In the genomic region with DNA sequence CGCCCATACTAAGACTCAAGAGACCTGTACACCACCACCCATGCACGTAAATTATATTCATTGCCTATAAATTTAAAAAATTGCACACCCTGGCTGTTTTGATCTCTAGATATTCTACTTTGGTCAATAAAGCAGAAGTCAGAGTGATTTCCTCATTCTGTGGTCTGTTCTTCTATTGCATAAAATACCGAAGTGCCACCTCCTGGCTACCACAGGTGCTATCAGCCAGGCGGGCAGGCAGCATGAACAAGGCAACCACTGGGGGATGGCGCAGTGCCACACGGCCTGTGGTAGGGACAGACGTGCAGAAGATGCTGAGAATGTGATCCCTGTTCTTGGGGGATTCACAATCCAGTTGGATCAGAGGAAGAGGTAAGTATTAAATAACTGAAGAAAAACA, we compare ENCODE assay signal across 8 cellular contexts.
DNase-seq lines count a peak whose midpoint lies in the region; ATAC-seq and TF ChIP-seq lines count a peak whose summit lies in the region.

No MANE protein-coding gene starts in this region.

- H3K9ac ChIP-seq in endodermal cell (ENCODE audit: extremely low read depth, low read length, poor library complexity, severe bottlenecking): no peak overlapping the region

- ATAC-seq in GM19328 (IDR thresholded peaks at IDR 0.05; ENCODE audit: unreplicated experiment): peak; percentile 58

- intact Hi-C loops in activated CD4-positive, alpha-beta memory T cell treated with anti-CD3 and anti-CD28 coated beads for 36 hours (cut with micrococcal nuclease): loop anchor here (1.0 to 10.0 kb wide), 4 partner anchors 84 to 148 kb away; no protein-coding TSS in a partner anchor

- H3K4me1 ChIP-seq in endodermal cell (ENCODE audit: control insufficient read depth, insufficient read depth, low read length): no peaks in the 10 kb centered on the region

- H3K9me3 Mint-ChIP-seq in activated CD4-positive, alpha-beta memory T cell treated with anti-CD3 and anti-CD28 coated beads for 36 hours: no peaks in the 10 kb centered on the region
- peaks cover 5% of the 10 kb centered on the region for H3K9me3 Mint-ChIP-seq in endodermal cell

- no peaks in the 10 kb centered on the region for H3K27me3 Mint-ChIP-seq in activated CD4-positive, alpha-beta memory T cell treated with anti-CD3 and anti-CD28 coated beads for 36 hours
- H3K27me3 Mint-ChIP-seq in endodermal cell (ENCODE audit: insufficient read depth): no peaks in the 10 kb centered on the region

- no peak overlapping the region for H3K27ac ChIP-seq in endodermal cell (ENCODE audit: low read depth, low read length)

- no peak overlapping the region for H3K4me3 Mint-ChIP-seq in activated CD4-positive, alpha-beta memory T cell treated with anti-CD3 and anti-CD28 coated beads for 36 hours
- no peak overlapping the region for H3K4me3 Mint-ChIP-seq in endodermal cell

- peak; percentile 36 for TF ChIP-seq CTCF in endodermal cell (conservative IDR thresholded peaks at IDR 0.05)

- H3K36me3 Mint-ChIP-seq in activated CD4-positive, alpha-beta memory T cell treated with anti-CD3 and anti-CD28 coated beads for 36 hours: no peaks in the 10 kb centered on the region
- peaks cover 24% of the 10 kb centered on the region for H3K36me3 Mint-ChIP-seq in endodermal cell (ENCODE audit: low read depth)

- in situ Hi-C loops in ACHN (cut with HindIII; ENCODE audit: low pct_ligation_motif_present, low pct_unique_long_range_greater_than_20kb, low sequenced_read_pairs): no loop called here

- no peak overlapping the region for H3K4me3 ChIP-seq in endodermal cell (ENCODE audit: low read length)

- DNase-seq in ACHN: peak; percentile 63
- DNase-seq in NCI-H2107 treated with DMSO at 0.1 percent for 48 hours (lab: John Stamatoyannopoulos, UW; ENCODE audit: unreplicated experiment): peak; percentile 48
- peak; percentile 83 for DNase-seq in activated CD4-positive, alpha-beta memory T cell treated with anti-CD3 and anti-CD28 coated beads for 36 hours
- DNase-seq in endodermal cell: no peak
- peak; percentile 79 for DNase-seq in stimulated activated CD4-positive, alpha-beta T cell treated with anti-CD3 and anti-CD28 coated beads, Interleukin-15, amount 100 ng/mL, for 24 hours
- no peak for DNase-seq in DMS114 treated with DMSO at 0.1 percent for 48 hours (lab: John Stamatoyannopoulos, UW; ENCODE audit: unreplicated experiment)
- DNase-seq in dedifferentiated amniotic fluid mesenchymal stem cell (ENCODE audit: extremely low spot score): no peak

- CTCF ChIA-PET in activated CD4-positive, alpha-beta memory T cell treated with anti-CD3 and anti-CD28 coated beads for 36 hours (lab: Charles Lee): interaction anchor here (0.7 to 2.3 kb wide), 3 partner anchors 117 to 164 kb away, joined by 3 to 18 read pairs (median 4); partner anchors contain the start of gene PSMD11

- POLR2A ChIA-PET in activated CD4-positive, alpha-beta memory T cell treated with anti-CD3 and anti-CD28 coated beads for 36 hours (lab: Charles Lee): no interaction called here

- H3K27me3 ChIP-seq in endodermal cell (ENCODE audit: control insufficient read depth, insufficient read depth, low read length, poor library complexity, severe bottlenecking): no peaks in the 10 kb centered on the region

- peaks cover 9% of the 10 kb centered on the region for H3K9me3 ChIP-seq in endodermal cell (ENCODE audit: control insufficient read depth, low read length)

- H3K4me1 Mint-ChIP-seq in activated CD4-positive, alpha-beta memory T cell treated with anti-CD3 and anti-CD28 coated beads for 36 hours (ENCODE audit: low read depth): peaks cover 7% of the 10 kb centered on the region
- peaks cover 17% of the 10 kb centered on the region for H3K4me1 Mint-ChIP-seq in endodermal cell

- 92 to 94% methylated on average over 4 to 7 of the region's 7 CpGs for WGBS in endodermal cell (ENCODE audit: insufficient coverage in 1 of 2, insufficient read length in 1 of 2), 2 experiments

- no peak overlapping the region for H3K27ac Mint-ChIP-seq in activated CD4-positive, alpha-beta memory T cell treated with anti-CD3 and anti-CD28 coated beads for 36 hours
- H3K27ac Mint-ChIP-seq in endodermal cell: no peak overlapping the region

- peaks cover 6% of the 10 kb centered on the region for H3K36me3 ChIP-seq in endodermal cell (ENCODE audit: control insufficient read depth, insufficient read depth, low read length)

Comparison
In these comparisons a context has a peak if more than half of its experiments do, and no peak if none do; other contexts are left out.
1. DNase-seq: peak in ACHN (single experiment), NCI-H2107 treated with DMSO at 0.1 percent for 48 hours (single experiment), activated CD4-positive, alpha-beta memory T cell treated with anti-CD3 and anti-CD28 coated beads for 36 hours (single experiment) and stimulated activated CD4-positive, alpha-beta T cell treated with anti-CD3 and anti-CD28 coated beads, Interleukin-15, amount 100 ng/mL, for 24 hours (single experiment); none in endodermal cell (single experiment), DMS114 treated with DMSO at 0.1 percent for 48 hours (single experiment) and dedifferentiated amniotic fluid mesenchymal stem cell (single experiment).